In genomic region chr1:117852846-117853555, GRCh38 we compare ENCODE assay signal across 21 cellular contexts.
"Had no signal": no experiment of that assay in that cellular context is flagged by ENCODE, and none has a peak within 500 bp of the region (broad histone marks: within the 10 kb centered on the region; RNA-seq: fewer than 3 reads in every experiment).

No MANE protein-coding gene starts in this region.

- H3K9me3 ChIP-seq: gastrocnemius medialis, mucosa of descending colon, uterus had no signal

- H3K4me3 ChIP-seq: coronary artery, dorsolateral prefrontal cortex, gastrocnemius medialis, mucosa of descending colon, skin epidermis, uterus had no signal

- H3K4me1 ChIP-seq: gastrocnemius medialis, uterus had no signal

- H3K36me3 ChIP-seq: gastrocnemius medialis, uterus had no signal

- H3K27ac ChIP-seq: coronary artery, gastrocnemius medialis, skin epidermis, uterus had no signal

- H3K27me3 ChIP-seq: dorsolateral prefrontal cortex, gastrocnemius medialis, uterus had no signal

- DNase-seq: activated CD4-positive, alpha-beta T cell treated with anti-CD3 and anti-CD28 coated beads for 36 hours; activated CD4-positive, CD25-positive, alpha-beta regulatory T cell; activated CD8-positive, alpha-beta memory T cell treated with anti-CD3 and anti-CD28 coated beads, Interleukin-2, amount 10 ng/mL, durations not matched to agents 7 days and 5 days; activated CD8-positive, alpha-beta T cell treated with anti-CD3 and anti-CD28 coated beads, Interleukin-2, amount 10 ng/mL, durations not matched to agents 7 days and 5 days; activated naive CD4-positive, alpha-beta T cell; activated T-cell treated with anti-CD3 and anti-CD28 coated beads, Interleukin-2, amount 50 U/mL, for 72 hours; effector memory CD4-positive, alpha-beta T cell; erythroblast; gastrocnemius medialis; glutamatergic neuron; islet precursor cell; left cardiac atrium; left ventricle myocardium superior; mucosa of descending colon; stimulated activated CD4-positive, alpha-beta T cell treated with anti-CD3 and anti-CD28 coated beads, Interleukin-4, amount 100 ng/mL, for 24 hours; stimulated activated naive CD8-positive, alpha-beta T cell treated with anti-CD3 and anti-CD28 coated beads, Interleukin-15, amount 100 ng/mL, for 72 hours; substantia nigra; uterus had no signal
